21 cellular contexts compared by ENCODE assay signal in genomic region chr11:130776044-130776390, GRCh38.
"Had no signal": no experiment of that assay in that cellular context is flagged by ENCODE, and none has a peak within 500 bp of the region (broad histone marks: within the 10 kb centered on the region; RNA-seq: fewer than 3 reads in every experiment).

No MANE protein-coding gene starts in this region.

- FAIRE-seq: endothelial cell of umbilical vein, frontal cortex, islet of Langerhans had no signal

- DNase-seq: colonic mucosa; effector CD4-positive, alpha-beta T cell; endodermal cell; erythroblast; heart left ventricle; hypothalamus; kidney glomerular epithelial cell; naive thymus-derived CD4-positive, alpha-beta T cell; nephron progenitor cell; posterior cingulate gyrus; stimulated activated CD4-positive, alpha-beta T cell treated with anti-CD3 and anti-CD28 coated beads, Interleukin-2, amount 100 ng/mL, for 24 hours; stimulated activated CD4-positive, alpha-beta T cell treated with anti-CD3 and anti-CD28 coated beads, Interleukin-4, amount 100 ng/mL, for 4 hours; stimulated activated naive B cell treated with anti-CD40 and anti-IgM and Interleukin-4, amounts not matched to agents 10 μg/mL and 1 μg/mL and 100 μg/mL, for 72 hours; stimulated activated naive CD8-positive, alpha-beta T cell treated with anti-CD3 and anti-CD28 coated beads, Interleukin-15, amount 100 ng/mL, for 72 hours; testis; upper lobe of right lung had no signal

- H3K9me3 Mint-ChIP-seq: endodermal cell had no signal

- H3K4me1 ChIP-seq: colonic mucosa, testis, upper lobe of right lung had no signal

- H3K4me1 Mint-ChIP-seq: naive thymus-derived CD4-positive, alpha-beta T cell; stimulated activated naive B cell treated with anti-CD40 and anti-IgM and Interleukin-4, amounts not matched to agents 10 μg/mL and 1 μg/mL and 100 μg/mL, for 72 hours; stimulated activated naive CD8-positive, alpha-beta T cell treated with anti-CD3 and anti-CD28 coated beads, Interleukin-15, amount 100 ng/mL, for 72 hours had no signal

- ATAC-seq: heart left ventricle; naive thymus-derived CD4-positive, alpha-beta T cell; sciatic nerve; stimulated activated naive B cell treated with anti-CD40 and anti-IgM and Interleukin-4, amounts not matched to agents 10 μg/mL and 1 μg/mL and 100 μg/mL, for 72 hours; stimulated activated naive CD8-positive, alpha-beta T cell treated with anti-CD3 and anti-CD28 coated beads, Interleukin-15, amount 100 ng/mL, for 72 hours; upper lobe of right lung had no signal

- H3K36me3 Mint-ChIP-seq: naive thymus-derived CD4-positive, alpha-beta T cell; stimulated activated naive B cell treated with anti-CD40 and anti-IgM and Interleukin-4, amounts not matched to agents 10 μg/mL and 1 μg/mL and 100 μg/mL, for 72 hours had no signal

- H3K4me3 ChIP-seq: colonic mucosa, heart left ventricle, testis, tibial nerve, upper lobe of right lung had no signal

- H3K4me3 Mint-ChIP-seq: endodermal cell; naive thymus-derived CD4-positive, alpha-beta T cell; nephron progenitor cell; stimulated activated naive B cell treated with anti-CD40 and anti-IgM and Interleukin-4, amounts not matched to agents 10 μg/mL and 1 μg/mL and 100 μg/mL, for 72 hours; stimulated activated naive CD8-positive, alpha-beta T cell treated with anti-CD3 and anti-CD28 coated beads, Interleukin-15, amount 100 ng/mL, for 72 hours had no signal

- H3K27ac Mint-ChIP-seq: endodermal cell; naive thymus-derived CD4-positive, alpha-beta T cell; nephron progenitor cell; stimulated activated naive B cell treated with anti-CD40 and anti-IgM and Interleukin-4, amounts not matched to agents 10 μg/mL and 1 μg/mL and 100 μg/mL, for 72 hours; stimulated activated naive CD8-positive, alpha-beta T cell treated with anti-CD3 and anti-CD28 coated beads, Interleukin-15, amount 100 ng/mL, for 72 hours had no signal

- H3K27me3 ChIP-seq: colonic mucosa, heart left ventricle, testis, tibial nerve, upper lobe of right lung had no signal

- H3K9me3 ChIP-seq: colonic mucosa, heart left ventricle, testis, tibial nerve, upper lobe of right lung had no signal

- H3K27ac ChIP-seq: colonic mucosa, testis, tibial nerve, upper lobe of right lung had no signal

- H3K36me3 ChIP-seq: colonic mucosa, heart left ventricle, tibial nerve, upper lobe of right lung had no signal
